In the genomic region with DNA sequence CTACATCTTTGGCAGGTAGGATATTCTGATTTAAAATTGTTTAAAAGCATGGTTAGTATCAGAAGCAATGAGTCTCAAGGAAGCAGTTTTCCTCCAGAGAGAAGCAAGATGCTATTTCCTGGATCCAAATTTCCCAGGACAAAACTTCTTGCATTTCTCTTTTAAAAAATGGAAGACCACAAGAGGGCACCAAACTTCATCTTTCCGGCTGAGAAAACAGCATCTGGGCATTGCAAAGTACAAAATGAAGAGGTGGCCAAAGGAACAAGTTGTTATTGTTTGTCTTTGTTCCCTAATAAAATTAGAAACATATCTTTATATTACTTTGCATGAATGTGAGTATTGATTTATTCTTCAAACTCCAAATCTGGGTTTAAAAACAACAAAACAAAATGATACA, we compare ENCODE assay signal across 10 cellular contexts.
DNase-seq lines count a peak whose midpoint lies in the region; ATAC-seq, FAIRE-seq and TF ChIP-seq lines count a peak whose summit lies in the region.
"Had no signal": no experiment of that assay in that cellular context is flagged by ENCODE, and none has a peak within 500 bp of the region (broad histone marks: within the 10 kb centered on the region; RNA-seq: fewer than 3 reads in every experiment).

No MANE protein-coding gene starts in this region.

- no peaks in the 10 kb centered on the region for H3K36me3 ChIP-seq in CD8-positive, alpha-beta T cell (ENCODE audit: insufficient read depth, low read length)
- H3K36me3 ChIP-seq in HAP-1 (replicated peaks), result no peaks in the 10 kb centered on the region
- H3K36me3 ChIP-seq in Peyer's patch, result no peaks in the 10 kb centered on the region
- H3K36me3 ChIP-seq in pancreas, result no peaks in the 10 kb centered on the region
- H3K36me3 ChIP-seq: SJSA1 had no signal

- no peaks in the 10 kb centered on the region for H3K9me3 ChIP-seq in CD8-positive, alpha-beta T cell (ENCODE audit: low read length)
- H3K9me3 ChIP-seq in HAP-1 (no peaks in the 10 kb centered on the region), Peyer's patch (no peaks in the 10 kb centered on the region), pancreas (no peaks in the 10 kb centered on the region)
- H3K9me3 ChIP-seq: SJSA1 had no signal

- DNase-seq in CD8-positive, alpha-beta T cell, result peak in 1 of 7 experiments; percentile 8
- DNase-seq in HAP-1 (ENCODE audit: low spot score in 2 of 2), result peak; percentile 14 to 24
- DNase-seq in Peyer's patch, result no peak
- peak; percentile 81 for DNase-seq in fibroblast of the aortic adventitia (ENCODE audit: low read depth)
- peak in 2 of 6 donors; percentile 4 to 14 for DNase-seq in pancreas
- no peak for DNase-seq in UCSD-AML1 (lab: John Stamatoyannopoulos, UW; ENCODE audit: unreplicated experiment)
- DNase-seq in ecto neural progenitor cell (ENCODE audit: low spot score), result no peak

- in situ Hi-C loops in HAP-1 (cut with MboI; ENCODE audit: low sequenced_read_pairs), result loop anchor here (10.0 kb wide), 1 partner anchor 222 kb away; no protein-coding TSS in a partner anchor

- H3K4me3 Mint-ChIP-seq in CD8-positive, alpha-beta T cell, result no peak overlapping the region
- H3K4me3 Mint-ChIP-seq: naive thymus-derived CD8-positive, alpha-beta T cell had no signal

- no peaks in the 10 kb centered on the region for H3K4me1 ChIP-seq in CD8-positive, alpha-beta T cell (ENCODE audit: insufficient read depth, low read length)
- H3K4me1 ChIP-seq in HAP-1 (no peaks in the 10 kb centered on the region), Peyer's patch (no peaks in the 10 kb centered on the region), pancreas (no peaks in the 10 kb centered on the region)
- H3K4me1 ChIP-seq: SJSA1 had no signal

- no peaks in the 10 kb centered on the region for H3K27me3 ChIP-seq in CD8-positive, alpha-beta T cell (ENCODE audit: insufficient read depth, low read length)
- H3K27me3 ChIP-seq in HAP-1 (ENCODE audit: low read depth) (no peaks in the 10 kb centered on the region), Peyer's patch (no peaks in the 10 kb centered on the region), pancreas (no peaks in the 10 kb centered on the region)
- H3K27me3 ChIP-seq: SJSA1 had no signal

- WGBS in pancreas, 2 donors, result 0 to 3% methylated on average over 1 of the region's 1 CpG

- peaks cover 3% of the 10 kb centered on the region for H3K27me3 Mint-ChIP-seq in CD8-positive, alpha-beta T cell (ENCODE audit: low read depth)

- CTCF ChIA-PET in CD8-positive, alpha-beta T cell (lab: Charles Lee), result interaction anchor here (1.2 to 4.3 kb wide), 3 partner anchors 191 to 250 kb away, joined by 3 to 19 read pairs (median 3); no protein-coding TSS in a partner anchor

- H3K4me1 Mint-ChIP-seq in CD8-positive, alpha-beta T cell (ENCODE audit: low read depth), result no peaks in the 10 kb centered on the region
- H3K4me1 Mint-ChIP-seq: naive thymus-derived CD8-positive, alpha-beta T cell had no signal

- TF ChIP-seq CTCF in CD8-positive, alpha-beta T cell (IDR thresholded peaks at IDR 0.05), result peak; percentile 79
- TF ChIP-seq CTCF in Peyer's patch (IDR thresholded peaks at IDR 0.05) (peak in 5 of 6 experiments; percentile 24 to 63 (median 59)), fibroblast of the aortic adventitia (IDR thresholded peaks at IDR 0.05; ENCODE audit: insufficient read depth, low read length) (peak; percentile 54), pancreas (IDR thresholded peaks at IDR 0.05) (peak in 3 of 4 donors; percentile 23 to 58 (median 35))

- no peak overlapping the region for H3K27ac ChIP-seq in CD8-positive, alpha-beta T cell (ENCODE audit: low read depth, low read length)
- no peak overlapping the region for H3K27ac ChIP-seq in Peyer's patch
- H3K27ac ChIP-seq in pancreas, result no peak overlapping the region
- H3K27ac ChIP-seq: SJSA1 had no signal

- H3K4me3 ChIP-seq in CD8-positive, alpha-beta T cell (ENCODE audit: low read depth, low read length), result no peak overlapping the region
- no peak overlapping the region for H3K4me3 ChIP-seq in HAP-1
- no peak overlapping the region for H3K4me3 ChIP-seq in Peyer's patch
- no peak overlapping the region for H3K4me3 ChIP-seq in fibroblast of the aortic adventitia (ENCODE audit: low read depth, low read length)
- H3K4me3 ChIP-seq in pancreas, result no peak overlapping the region
- H3K4me3 ChIP-seq: SJSA1 had no signal

- no peak overlapping the region for H3K27ac Mint-ChIP-seq in CD8-positive, alpha-beta T cell
- H3K27ac Mint-ChIP-seq: naive thymus-derived CD8-positive, alpha-beta T cell had no signal

- ATAC-seq in CD8-positive, alpha-beta T cell, result no peak
- ATAC-seq in pancreas (peak in 3 of 4 donors; percentile 66 to 74 (median 67)), esophagus mucosa (no peak)
- ATAC-seq: naive thymus-derived CD8-positive, alpha-beta T cell had no signal

- H3K9me3 Mint-ChIP-seq in CD8-positive, alpha-beta T cell, result no peaks in the 10 kb centered on the region
- H3K9me3 Mint-ChIP-seq: naive thymus-derived CD8-positive, alpha-beta T cell had no signal

- H3K36me3 Mint-ChIP-seq in CD8-positive, alpha-beta T cell, result no peaks in the 10 kb centered on the region
- H3K36me3 Mint-ChIP-seq: naive thymus-derived CD8-positive, alpha-beta T cell had no signal

- peak; percentile 81 for FAIRE-seq in pancreas (lab: Jason Lieb, UNC)

- no peak for TF ChIP-seq POLR2A in Peyer's patch (IDR thresholded peaks at IDR 0.05)

- intact Hi-C loops in CD8-positive, alpha-beta T cell (cut with DNase I, micrococcal nuclease), result loop anchor here (1.0 to 2.0 kb wide), 4 partner anchors 58 to 1281 kb away; no protein-coding TSS in a partner anchor
- intact Hi-C loops in pancreas (cut with DNase I), result loop anchor here in 2 of 3 donors (2.0 to 5.0 kb wide), 2 partner anchors 226 to 229 kb away; no protein-coding TSS in a partner anchor

- POLR2A ChIA-PET in CD8-positive, alpha-beta T cell (lab: Charles Lee), result no interaction called here

Comparison
In these comparisons a context has a peak if more than half of its experiments do, and no peak if none do; other contexts are left out.
1. ATAC-seq: peak in pancreas (3 of 4); none in CD8-positive, alpha-beta T cell (single experiment) and esophagus mucosa (single experiment).
2. DNase-seq: peak in HAP-1 (2 of 2) and fibroblast of the aortic adventitia (single experiment); none in Peyer's patch (0 of 3), UCSD-AML1 (single experiment) and ecto neural progenitor cell (single experiment).
3. Peak in every context shown above with its lines, with median percentiles within 50 percentile points of each other: CTCF ChIP-seq.